ENCODE assay signal across 10 cellular contexts in genomic region chr12:50257226-50258166, GRCh38. TPM values are rescaled to one million over a fixed set of nuclear protein-coding genes. Genes with fewer than 3 reads are reported as not detected.
DNase-seq lines count a peak whose midpoint lies in the region; ATAC-seq and TF ChIP-seq lines count a peak whose summit lies in the region.
"Had no signal": no experiment of that assay in that cellular context is flagged by ENCODE, and none has a peak within 500 bp of the region (broad histone marks: within the 10 kb centered on the region; RNA-seq: fewer than 3 reads in every experiment).

No MANE protein-coding gene starts in this region.

- DNase-seq in HCT116 (ENCODE audit: low read depth, low spot score) (no peak), PC-9 (peak; percentile 37 to 81), fibroblast of the aortic adventitia (ENCODE audit: low read depth) (peak; percentile 61)
- DNase-seq in activated CD4-positive, alpha-beta T cell treated with anti-CD3 and anti-CD28 coated beads, Interleukin-2, amount 50 U/mL, for 48 hours = no peak
- DNase-seq: naive thymus-derived CD8-positive, alpha-beta T cell; SHP77 treated with DMSO at 0.1 percent for 48 hours had no signal

- peak overlapping the region; percentile 56 for H3K9ac ChIP-seq in HCT116 (ENCODE audit: low read length)
- H3K9ac ChIP-seq in rectal smooth muscle tissue (ENCODE audit: low read length) = no peak overlapping the region

- TF ChIP-seq RAD21 in HCT116 (IDR thresholded peaks at IDR 0.05; ENCODE audit: low read depth) = no peak

- intact Hi-C loops in HCT116 (cut with micrococcal nuclease) = no loop called here
- intact Hi-C loops in PC-9 (cut with micrococcal nuclease; ENCODE audit: unreplicated experiment) = no loop called here

- H3K27ac ChIP-seq in HCT116 (ENCODE audit: low read depth, low read length) = peak overlapping the region; percentile 59
- H3K27ac ChIP-seq in PC-9 = peak overlapping the region; percentile 98
- H3K27ac ChIP-seq in rectal smooth muscle tissue (ENCODE audit: low read depth, low read length) = peak overlapping the region; percentile 56

- no peaks in the 10 kb centered on the region for H3K9me3 ChIP-seq in HCT116 (ENCODE audit: control insufficient read depth in 1 of 2, insufficient read depth in 1 of 2, low read depth in 1 of 2, low read length in 2 of 2)
- H3K9me3 ChIP-seq in PC-9 (ENCODE audit: insufficient read depth, low read depth) = no peaks in the 10 kb centered on the region

- RAD21 ChIA-PET in HCT116 (lab: Charles Lee; ENCODE audit: low non-redundant PET in 1 of 2, low total read pairs in 2 of 2, uncharacterized antibody in 2 of 2, unreplicated experiment in 2 of 2) = interaction anchor here in 1 of 2 experiments (1.4 kb wide), 1 partner anchor 57 kb away, joined by 3 read pairs; no protein-coding TSS in a partner anchor

- H3K9me2 ChIP-seq in HCT116 (ENCODE audit: insufficient read depth) (no peaks in the 10 kb centered on the region), PC-9 (ENCODE audit: insufficient read depth) (no peaks in the 10 kb centered on the region)

- POLR2A ChIA-PET in HCT116 (lab: Charles Lee) = interaction anchor here (1.6 kb wide), 1 partner anchor 26 kb away, joined by 4 read pairs; the partner anchor contains the start of gene LIMA1
- POLR2A ChIA-PET in PC-9 (lab: Charles Lee; ENCODE audit: unreplicated experiment) = interaction anchor here (0.6 kb wide), 1 partner anchor 53 kb away, joined by 6 read pairs; no protein-coding TSS in a partner anchor

- CTCF ChIA-PET in HCT116 (lab: Charles Lee) (interaction anchor here (1.6 kb wide), 1 partner anchor 35 kb away, joined by 3 read pairs; no protein-coding TSS in a partner anchor), PC-9 (lab: Charles Lee) (no interaction called here)

- H3K4me1 ChIP-seq in HCT116 (ENCODE audit: control insufficient read depth in 1 of 2, insufficient read depth in 2 of 2, low read length in 2 of 2) (peaks cover 86 to 98% of the 10 kb centered on the region in 2 experiments), PC-9 (replicated peaks; ENCODE audit: insufficient read depth) (peaks cover 77% of the 10 kb centered on the region), rectal smooth muscle tissue (ENCODE audit: control insufficient read depth, insufficient read depth, low read length) (peaks cover 11% of the 10 kb centered on the region)

- H4K20me1 ChIP-seq in HCT116 (ENCODE audit: insufficient read depth) = no peaks in the 10 kb centered on the region
- no peaks in the 10 kb centered on the region for H4K20me1 ChIP-seq in PC-9 (ENCODE audit: insufficient read depth)

- H3K27me3 ChIP-seq in HCT116 (ENCODE audit: insufficient read depth, low read length) = no peaks in the 10 kb centered on the region
- H3K27me3 ChIP-seq in PC-9 (ENCODE audit: insufficient read depth, low read depth) = no peaks in the 10 kb centered on the region
- H3K27me3 ChIP-seq in rectal smooth muscle tissue (ENCODE audit: control insufficient read depth, insufficient read depth, low read length) = no peaks in the 10 kb centered on the region

- H2AFZ ChIP-seq in HCT116 (ENCODE audit: low read depth, low read length, poor library complexity, severe bottlenecking) (peak overlapping the region; percentile 33), PC-9 (no peak overlapping the region)

- H3F3A ChIP-seq in PC-9 (ENCODE audit: insufficient read depth, low read depth) = peaks cover 73% of the 10 kb centered on the region

- BruUV-seq in HCT116 (replicated peaks; lab: Mats Ljungman, UMichigan) (TSS peak; percentile 60), PC-9 (replicated peaks; lab: Mats Ljungman, UMichigan) (no TSS peak)

- H3K36me3 ChIP-seq in HCT116 (ENCODE audit: control insufficient read depth in 1 of 2, insufficient read depth in 2 of 2, low read length in 2 of 2) (no peaks in the 10 kb centered on the region), PC-9 (ENCODE audit: low read depth) (no peaks in the 10 kb centered on the region; the same call in 1 of the 2 replicates), rectal smooth muscle tissue (ENCODE audit: control insufficient read depth, insufficient read depth, low read length) (no peaks in the 10 kb centered on the region)

- H3K4me3 ChIP-seq in HCT116 (replicated peaks in 1 of 2; ENCODE audit: low read depth in 1 of 2, low read length in 2 of 2) (peak overlapping the region in 1 of 2 experiments; percentile 17; a peak in 2 of 4 replicates), PC-9 (no peak overlapping the region), fibroblast of the aortic adventitia (ENCODE audit: low read depth, low read length) (no peak overlapping the region), rectal smooth muscle tissue (ENCODE audit: low read length) (no peak overlapping the region)

- peak; percentile 13 for ATAC-seq in HCT116
- no peak for ATAC-seq in HG03520 (IDR thresholded peaks at IDR 0.05; ENCODE audit: unreplicated experiment)
- ATAC-seq in HG03196 (IDR thresholded peaks at IDR 0.05; ENCODE audit: unreplicated experiment) = no peak
- ATAC-seq in GM21390 (IDR thresholded peaks at IDR 0.05; ENCODE audit: unreplicated experiment) = no peak
- ATAC-seq: naive thymus-derived CD8-positive, alpha-beta T cell had no signal

- no peak for TF ChIP-seq POLR2A in HCT116 (IDR thresholded peaks at IDR 0.05; ENCODE audit: borderline replicate concordance, extremely low read depth, insufficient read depth, insufficient read length)

- peaks cover 7% of the 10 kb centered on the region; the same call in 1 of the 2 replicates for H3K79me2 ChIP-seq in HCT116 (ENCODE audit: insufficient read depth, low read length)
- H3K79me2 ChIP-seq in PC-9 (ENCODE audit: low read depth) = peaks cover 62% of the 10 kb centered on the region

- H3K4me2 ChIP-seq in HCT116 (ENCODE audit: low read length) (peak overlapping the region; percentile 72), PC-9 (peak overlapping the region; percentile 30)

- TF ChIP-seq CTCF in HCT116 (IDR thresholded peaks at IDR 0.05 in 2 of 3, conservative IDR thresholded peaks at IDR 0.05 in 1 of 3; ENCODE audit: borderline replicate concordance in 1 of 3, insufficient read depth in 1 of 3, low read depth in 2 of 3, low read length in 2 of 3) (no peak), PC-9 (conservative IDR thresholded peaks at IDR 0.05) (no peak), fibroblast of the aortic adventitia (IDR thresholded peaks at IDR 0.05; ENCODE audit: insufficient read depth, low read length) (no peak)

TF ChIP-seq in HCT116, 20 proteins besides CTCF, POLR2A, EP300 and RAD21 (continues in another document):
- TF ChIP-seq CBX3 (IDR thresholded peaks at IDR 0.05; ENCODE audit: low read depth) (no peak), JUND (IDR thresholded peaks at IDR 0.05) (no peak), ATF3 (IDR thresholded peaks at IDR 0.05) (no peak), SP1 (IDR thresholded peaks at IDR 0.05; ENCODE audit: low read depth) (0 out of 2 replicates have a peak, but pooled peaks have one; percentile 4), POLR2AphosphoS5 (IDR thresholded peaks at IDR 0.05; ENCODE audit: low read depth, low read length) (no peak), REST (IDR thresholded peaks at IDR 0.05; ENCODE audit: low read depth) (no peak), ZNF274 (IDR thresholded peaks at IDR 0.05; ENCODE audit: low read depth, low read length) (no peak), EZH2phosphoT487 (IDR thresholded peaks at IDR 0.05; ENCODE audit: borderline replicate concordance) (no peak), ZBTB33 (IDR thresholded peaks at IDR 0.05; ENCODE audit: extremely low read depth, insufficient replicate concordance, low read length) (no peak)

RNA-seq across cellular contexts. Expression of gene LIMA1, which starts 25.8 kb away (rescaled TPM):
- total RNA-seq in HCT116 (2021; ENCODE audit: unreplicated experiment) (79.6 TPM), PC-9 (2021) (73.1 and 98.6 TPM in 2 replicates), fibroblast of the aortic adventitia (ENCODE audit: low replicate concordance) (156 and 229 TPM in 2 replicates)
- polyA plus RNA-seq in HCT116 (2012) = 31.8 and 36.5 TPM in 2 replicates

Comparison
In these comparisons a context has a peak if more than half of its experiments do, and no peak if none do; other contexts are left out.
1. DNase-seq: peak in PC-9 (2 of 2) and fibroblast of the aortic adventitia (single experiment); none in HCT116 (single experiment) and activated CD4-positive, alpha-beta T cell treated with anti-CD3 and anti-CD28 coated beads, Interleukin-2, amount 50 U/mL, for 48 hours (0 of 2).
2. Peak in every context shown above with its lines, with median percentiles within 50 percentile points of each other: H3K27ac ChIP-seq.